In genomic region chr3:58216496-58217197, GRCh38 we compare ENCODE assay signal across 16 cellular contexts. TPM values are rescaled to one million over a fixed set of nuclear protein-coding genes. Genes with fewer than 3 reads are reported as not detected.
DNase-seq lines count a peak whose midpoint lies in the region; ATAC-seq, FAIRE-seq and TF ChIP-seq lines count a peak whose summit lies in the region.
"Had no signal": no experiment of that assay in that cellular context is flagged by ENCODE, and none has a peak within 500 bp of the region (broad histone marks: within the 10 kb centered on the region; RNA-seq: fewer than 3 reads in every experiment).

No MANE protein-coding gene starts in this region.

- CTCF ChIA-PET in GM12878 (lab: Yijun Ruan, JAX), result interaction anchor here (0.6 to 13.5 kb wide), 18 partner anchors 8 to 299 kb away, joined by 3 to 655 read pairs (median 6); partner anchors contain the start of genes ABHD6, FLNB, HTD2 and RPP14
- CTCF ChIA-PET in CD8-positive, alpha-beta memory T cell (lab: Charles Lee), result interaction anchor here (0.7 to 3.3 kb wide), 9 partner anchors 9 to 819 kb away, joined by 3 to 19 read pairs (median 7); partner anchors contain the start of gene FLNB

- H3K4me3 ChIP-seq in MM.1S (ENCODE audit: low read length) (no peak overlapping the region), GM12878 (no peak overlapping the region), keratinocyte (ENCODE audit: control insufficient read depth in 2 of 3, extremely low read depth in 1 of 3, insufficient read depth in 2 of 3, low read depth in 1 of 3, low read length in 3 of 3) (no peak overlapping the region)
- no peak overlapping the region for H3K4me3 ChIP-seq in CD8-positive, alpha-beta memory T cell (ENCODE audit: low read length)
- H3K4me3 ChIP-seq: mucosa of descending colon, Peyer's patch had no signal

- H3K27ac ChIP-seq in MM.1S (ENCODE audit: low read length), result no peak overlapping the region
- no peak overlapping the region for H3K27ac ChIP-seq in GM12878 (ENCODE audit: control insufficient read depth, insufficient read depth)
- peak overlapping the region; percentile 82 for H3K27ac ChIP-seq in keratinocyte (ENCODE audit: control insufficient read depth, insufficient read depth, low read length)
- H3K27ac ChIP-seq in CD8-positive, alpha-beta memory T cell (ENCODE audit: low read depth, low read length), result no peak overlapping the region

- no peak for DNase-seq in MM.1S
- DNase-seq in GM12878 (ENCODE audit: low read depth, low spot score), result no peak
- peak; percentile 86 for DNase-seq in keratinocyte (ENCODE audit: low read depth, low spot score)
- no peak for DNase-seq in NCI-H524 (lab: John Stamatoyannopoulos, UW)
- no peak for DNase-seq in CD8-positive, alpha-beta memory T cell
- DNase-seq: NCI-H1694 had no signal

- no peaks in the 10 kb centered on the region for H3K9me2 ChIP-seq in MM.1S (replicated peaks; ENCODE audit: insufficient read depth, low read length)

- H3K9me1 ChIP-seq in keratinocyte (ENCODE audit: control insufficient read depth, extremely low read depth, insufficient read depth, low read length), result peaks cover 2% of the 10 kb centered on the region

- H3K79me2 ChIP-seq in MM.1S (ENCODE audit: low read length) (no peaks in the 10 kb centered on the region), GM12878 (ENCODE audit: control insufficient read depth, insufficient read depth, low read length) (no peaks in the 10 kb centered on the region), keratinocyte (ENCODE audit: control insufficient read depth, insufficient read depth, low read length) (no peaks in the 10 kb centered on the region)

- in situ Hi-C loops in GM12878 (cut with MboI), result loop anchor here (25.0 kb wide), 1 partner anchor 1171 kb away; no protein-coding TSS in a partner anchor

- peaks cover 55% of the 10 kb centered on the region for H3K4me1 Mint-ChIP-seq in stimulated activated memory B cell treated with anti-CD40 and anti-IgM and Interleukin-4, amounts not matched to agents 10 μg/mL and 1 μg/mL and 100 μg/mL, for 72 hours
- H3K4me1 Mint-ChIP-seq in CD8-positive, alpha-beta memory T cell, result peaks cover 6 to 14% (median 13%) of the 10 kb centered on the region in 3 donors

- no peak for TF ChIP-seq RAD21 in GM12878 (IDR thresholded peaks at IDR 0.05; ENCODE audit: insufficient read depth, low read depth, low read length)

- TF ChIP-seq POLR2A in GM12878 (IDR thresholded peaks at IDR 0.05; ENCODE audit: low read depth, low read length), result no peak

- H3K27me3 Mint-ChIP-seq in stimulated activated memory B cell treated with anti-CD40 and anti-IgM and Interleukin-4, amounts not matched to agents 10 μg/mL and 1 μg/mL and 100 μg/mL, for 72 hours, result no peaks in the 10 kb centered on the region
- peaks cover 3 to 6% of the 10 kb centered on the region in 2 donors for H3K27me3 Mint-ChIP-seq in CD8-positive, alpha-beta memory T cell

- SMC1A ChIA-PET in GM12878 (lab: Charles Lee; ENCODE audit: uncharacterized antibody, unreplicated experiment), result interaction anchor here (0.6 to 14.2 kb wide), 26 partner anchors 8 to 609 kb away, joined by 3 to 510 read pairs (median 4); partner anchors contain the start of genes ABHD6, FLNB, HTD2 and RPP14

- H3K9me3 ChIP-seq in MM.1S (replicated peaks; ENCODE audit: insufficient read depth, low read length) (no peaks in the 10 kb centered on the region), GM12878 (replicated peaks; ENCODE audit: control insufficient read depth, insufficient read depth, low read length) (no peaks in the 10 kb centered on the region; the same call in none of the 3 replicates), keratinocyte (ENCODE audit: control insufficient read depth, low read depth, low read length) (no peaks in the 10 kb centered on the region)
- no peaks in the 10 kb centered on the region for H3K9me3 ChIP-seq in CD8-positive, alpha-beta memory T cell (ENCODE audit: low read length)
- H3K9me3 ChIP-seq: Caco-2, mucosa of descending colon, Peyer's patch had no signal

- TF ChIP-seq CTCF in MM.1S (IDR thresholded peaks at IDR 0.05; ENCODE audit: low read length) (no peak), GM12878 (IDR thresholded peaks at IDR 0.05 in 2 of 3, conservative IDR thresholded peaks at IDR 0.05 in 1 of 3; ENCODE audit: control insufficient read depth in 2 of 3, extremely low read depth in 1 of 3, insufficient read depth in 1 of 3, low read depth in 3 of 3, low read length in 3 of 3) (no peak), keratinocyte (optimal IDR thresholded peaks at IDR 0.05 in 1 of 3, IDR thresholded peaks at IDR 0.05 in 1 of 3, conservative IDR thresholded peaks at IDR 0.05 in 1 of 3; ENCODE audit: extremely low read depth in 1 of 3, insufficient read depth in 2 of 3, low read length in 3 of 3) (no peak)

- 82% methylated on average over 10 of the region's 10 CpGs for WGBS in GM12878 (ENCODE audit: insufficient coverage, insufficient replicate concordance, low lambda C conversion rate, missing lambda C conversion rate)

- peaks cover 13% of the 10 kb centered on the region for H3F3A ChIP-seq in MM.1S (ENCODE audit: insufficient read depth, low read length)

- H4K20me1 ChIP-seq in MM.1S (ENCODE audit: insufficient read depth, low read length), result no peaks in the 10 kb centered on the region
- no peaks in the 10 kb centered on the region for H4K20me1 ChIP-seq in GM12878 (ENCODE audit: control insufficient read depth, insufficient read depth)
- H4K20me1 ChIP-seq in keratinocyte (ENCODE audit: control insufficient read depth, extremely low read depth, insufficient read depth, low read length), result no peaks in the 10 kb centered on the region

- H3K4me3 Mint-ChIP-seq in stimulated activated memory B cell treated with anti-CD40 and anti-IgM and Interleukin-4, amounts not matched to agents 10 μg/mL and 1 μg/mL and 100 μg/mL, for 72 hours, result no peak overlapping the region
- H3K4me3 Mint-ChIP-seq in CD8-positive, alpha-beta memory T cell, result no peak overlapping the region
- H3K4me3 Mint-ChIP-seq: activated CD8-positive, alpha-beta T cell treated with anti-CD3 and anti-CD28 coated beads, Interleukin-2, amount 10 ng/mL, durations not matched to agents 7 days and 5 days; activated T-cell treated with anti-CD3 and anti-CD28 coated beads, Interleukin-2, amount 50 U/mL, for 24 hours; neural crest cell had no signal

- H3K36me3 ChIP-seq in MM.1S (replicated peaks; ENCODE audit: insufficient read depth, low read length) (no peaks in the 10 kb centered on the region), GM12878 (ENCODE audit: control insufficient read depth in 2 of 2, insufficient read depth in 2 of 2, low read length in 1 of 2) (no peaks in the 10 kb centered on the region), keratinocyte (ENCODE audit: control insufficient read depth in 2 of 2, extremely low read depth in 1 of 2, insufficient read depth in 2 of 2, low read length in 2 of 2) (no peaks in the 10 kb centered on the region)
- H3K36me3 ChIP-seq in CD8-positive, alpha-beta memory T cell (ENCODE audit: insufficient read depth, low read length), result no peaks in the 10 kb centered on the region
- H3K36me3 ChIP-seq: Peyer's patch had no signal

- POLR2A ChIA-PET in GM12878 (lab: Charles Lee), result interaction anchor here (0.6 to 15.5 kb wide), 12 partner anchors 8 to 1588 kb away, joined by 3 to 491 read pairs (median 4); partner anchors contain the start of gene ABHD6
- POLR2A ChIA-PET in CD8-positive, alpha-beta memory T cell (lab: Charles Lee), result interaction anchor here (0.6 kb wide), 1 partner anchor 1232 kb away, joined by 5 read pairs; no protein-coding TSS in a partner anchor

- H3K27ac Mint-ChIP-seq in stimulated activated memory B cell treated with anti-CD40 and anti-IgM and Interleukin-4, amounts not matched to agents 10 μg/mL and 1 μg/mL and 100 μg/mL, for 72 hours, result peak overlapping the region; percentile 76
- H3K27ac Mint-ChIP-seq in CD8-positive, alpha-beta memory T cell, result no peak overlapping the region
- H3K27ac Mint-ChIP-seq: activated CD8-positive, alpha-beta T cell treated with anti-CD3 and anti-CD28 coated beads, Interleukin-2, amount 10 ng/mL, durations not matched to agents 7 days and 5 days; activated T-cell treated with anti-CD3 and anti-CD28 coated beads, Interleukin-2, amount 50 U/mL, for 24 hours had no signal

- no TSS peak for BruUV-seq in GM12878 (replicated peaks; lab: Mats Ljungman, UMichigan)

- H3K36me3 Mint-ChIP-seq in stimulated activated memory B cell treated with anti-CD40 and anti-IgM and Interleukin-4, amounts not matched to agents 10 μg/mL and 1 μg/mL and 100 μg/mL, for 72 hours, result no peaks in the 10 kb centered on the region
- no peaks in the 10 kb centered on the region for H3K36me3 Mint-ChIP-seq in CD8-positive, alpha-beta memory T cell

- no peak overlapping the region for H3K9ac ChIP-seq in MM.1S (ENCODE audit: low read length)
- no peak overlapping the region for H3K9ac ChIP-seq in GM12878 (ENCODE audit: control insufficient read depth, insufficient read depth, low read length)
- H3K9ac ChIP-seq in keratinocyte (ENCODE audit: control insufficient read depth, extremely low read depth, insufficient read depth, low read length), result peak overlapping the region; percentile 56

- dilution Hi-C loops in keratinocyte (cut with MboI; ENCODE audit: extremely low pct_ligation_motif_present, low sequenced_read_pairs), result no loop called here

- H3K9me3 Mint-ChIP-seq in stimulated activated memory B cell treated with anti-CD40 and anti-IgM and Interleukin-4, amounts not matched to agents 10 μg/mL and 1 μg/mL and 100 μg/mL, for 72 hours, result no peaks in the 10 kb centered on the region
- no peaks in the 10 kb centered on the region for H3K9me3 Mint-ChIP-seq in CD8-positive, alpha-beta memory T cell
- H3K9me3 Mint-ChIP-seq: activated T-cell treated with anti-CD3 and anti-CD28 coated beads, Interleukin-2, amount 50 U/mL, for 24 hours; neural crest cell had no signal

- H3K4me2 ChIP-seq in MM.1S (ENCODE audit: low read depth, low read length) (peak overlapping the region; percentile 21; the same call in 1 of the 2 replicates), GM12878 (ENCODE audit: control insufficient read depth, insufficient read depth) (peak overlapping the region; percentile 49; the same call in 1 of the 2 replicates), keratinocyte (ENCODE audit: control insufficient read depth, extremely low read depth, insufficient read depth, low read depth, low read length) (peak overlapping the region; percentile 56)

- H2AFZ ChIP-seq in MM.1S (ENCODE audit: low read length) (no peak overlapping the region), GM12878 (ENCODE audit: control insufficient read depth, low read depth, low read length) (no peak overlapping the region), keratinocyte (ENCODE audit: control insufficient read depth, low read length) (no peak overlapping the region)

- ATAC-seq in GM12878 (no peak), GM21786 (IDR thresholded peaks at IDR 0.05; ENCODE audit: unreplicated experiment) (no peak), GM18870 (IDR thresholded peaks at IDR 0.05; ENCODE audit: unreplicated experiment) (no peak)
- ATAC-seq in stimulated activated memory B cell treated with anti-CD40 and anti-IgM and Interleukin-4, amounts not matched to agents 10 μg/mL and 1 μg/mL and 100 μg/mL, for 72 hours, result no peak

- RAD21 ChIA-PET in GM12878 (lab: Charles Lee; ENCODE audit: unreplicated experiment), result interaction anchor here (0.7 to 11.9 kb wide), 17 partner anchors 9 to 550 kb away, joined by 3 to 285 read pairs (median 16); partner anchors contain the start of genes ABHD6, HTD2 and RPP14

- TF ChIP-seq EP300 in GM12878 (IDR thresholded peaks at IDR 0.05; ENCODE audit: borderline replicate concordance in 1 of 2, control insufficient read depth in 1 of 2, low read depth in 2 of 2, low read length in 2 of 2), result no peak

- intact Hi-C loops in GM12878 (cut with micrococcal nuclease; ENCODE audit: unreplicated experiment), result loop anchor here (1.0 kb wide), 2 partner anchors 20 to 29 kb away; no protein-coding TSS in a partner anchor

- peaks cover 27% of the 10 kb centered on the region for H3K4me1 ChIP-seq in MM.1S (ENCODE audit: low read length)
- peaks cover 56% of the 10 kb centered on the region for H3K4me1 ChIP-seq in GM12878 (ENCODE audit: control insufficient read depth, insufficient read depth, low read length)
- H3K4me1 ChIP-seq in keratinocyte (ENCODE audit: control insufficient read depth, extremely low read depth, insufficient read depth, low read length), result peaks cover 41% of the 10 kb centered on the region
- H3K4me1 ChIP-seq in CD8-positive, alpha-beta memory T cell (ENCODE audit: insufficient read depth, low read length), result peaks cover 6% of the 10 kb centered on the region

- FAIRE-seq in GM12878 (lab: Jason Lieb, UNC) (no peak), keratinocyte (lab: Jason Lieb, UNC) (peak; percentile 75)

- no peaks in the 10 kb centered on the region for H3K27me3 ChIP-seq in MM.1S (replicated peaks; ENCODE audit: insufficient read depth, low read length)
- no peaks in the 10 kb centered on the region for H3K27me3 ChIP-seq in GM12878 (replicated peaks in 1 of 2; ENCODE audit: control insufficient read depth in 2 of 2, insufficient read depth in 2 of 2, low read length in 1 of 2)
- no peaks in the 10 kb centered on the region for H3K27me3 ChIP-seq in keratinocyte (ENCODE audit: control insufficient read depth, extremely low read depth, insufficient read depth, low read length)
- no peaks in the 10 kb centered on the region for H3K27me3 ChIP-seq in CD8-positive, alpha-beta memory T cell (ENCODE audit: insufficient read depth, low read length, poor library complexity, severe bottlenecking)
- H3K27me3 ChIP-seq: Peyer's patch had no signal

RNA-seq across cellular contexts. Expression of gene DNASE1L3, which starts 5.9 kb away (rescaled TPM):
- 288 TPM in 2 replicates for total RNA-seq in GM12878 (2013; cell fraction: nucleolus; rRNA removed)
- 3.2 and 6.0 TPM in 2 replicates for total RNA-seq in GM12878 (2014; rRNA removed)
- total RNA-seq in GM12878 (2014; rRNA removed; fragmentation: Illumina TruSeq; extraction: Trizol), result 3.6 and 5.3 TPM in 2 replicates
- 3.7 and 4.4 TPM in 2 replicates for total RNA-seq in GM12878 (2021)
- 6.2 TPM for polyA plus RNA-seq in GM12878 (2011; ENCODE audit: low read depth)
- 72.1 and 84.4 TPM in 2 replicates for polyA plus RNA-seq in GM12878 (2011; rRNA removed)
- polyA plus RNA-seq in GM12878 (2011; cell fraction: cytosol; rRNA removed), result 43.3 and 48.4 TPM in 2 replicates
- polyA plus RNA-seq in GM12878 (2011; cell fraction: nucleus; rRNA removed), result 95.4 and 157 TPM in 2 replicates
- 12.3 and 19.0 TPM in 2 replicates for polyA plus RNA-seq in GM12878 (2012)
- polyA plus RNA-seq in GM12878 (2014; fragmentation: Illumina TruSeq; extraction: Trizol), result 3.1 and 4.9 TPM in 2 replicates
- 10 to 100 TPM; 10.6 to 11.1 TPM for polyA plus RNA-seq in GM12878 (2014; fragmentation: Nextera tagmentation; extraction: Ambion mirVana)
- polyA plus RNA-seq in GM12878 (2014; rRNA removed), result 3.7 and 5.7 TPM in 2 replicates
- 1 to 10 TPM; 7.7 TPM for polyA plus RNA-seq in GM12878 (2016; fragmentation: Nextera tagmentation; extraction: Ambion mirVana)
- 93.0 and 115 TPM in 2 replicates for polyA minus RNA-seq in GM12878 (2011; rRNA and poly(A)+ RNA removed)
- polyA minus RNA-seq in GM12878 (2011; cell fraction: cytosol; rRNA and poly(A)+ RNA removed), result 16.8 and 21.7 TPM in 2 replicates
- 63.7 and 75.3 TPM in 2 replicates for polyA minus RNA-seq in GM12878 (2011; cell fraction: nucleus; rRNA and poly(A)+ RNA removed)
- polyA plus RNA-seq in keratinocyte, result 0.77 to 2.1 TPM (median 1.9 TPM) in 3 replicates
- polyA plus RNA-seq in keratinocyte (2011; ENCODE audit: low read depth), result 1.2 TPM
- 0.52 and 0.58 TPM in 2 replicates for polyA plus RNA-seq in keratinocyte (2011; cell fraction: cytosol; rRNA removed)
- polyA plus RNA-seq in keratinocyte (2011; cell fraction: nucleus; rRNA removed), result 1.4 and 1.5 TPM in 2 replicates
- 0.61 and 0.69 TPM in 2 replicates for polyA plus RNA-seq in keratinocyte (2012; ENCODE audit: low replicate concordance)
- 2.1 to 5.4 TPM in 2 of 3 replicates, not detected in the other for polyA minus RNA-seq in keratinocyte
- not detected for polyA minus RNA-seq in keratinocyte (2011; cell fraction: cytosol; rRNA and poly(A)+ RNA removed)
- 1.1 and 1.5 TPM in 2 replicates for polyA minus RNA-seq in keratinocyte (2011; cell fraction: nucleus; rRNA and poly(A)+ RNA removed)
- total RNA-seq in CD8-positive, alpha-beta memory T cell, result not detected
- polyA plus RNA-seq in CD8-positive, alpha-beta memory T cell, result not detected
- total RNA-seq: activated CD8-positive, alpha-beta T cell treated with anti-CD3 and anti-CD28 coated beads, Interleukin-2, amount 10 ng/mL, durations not matched to agents 7 days and 5 days; Daoy; neural crest cell had no signal

RNA-seq across cellular contexts. Expression of gene ABHD6, which starts 20.9 kb away (rescaled TPM):
- 50.4 and 53.6 TPM in 2 replicates for total RNA-seq in GM12878 (2013; cell fraction: nucleolus; rRNA removed)
- total RNA-seq in GM12878 (2014; rRNA removed) (2.9 and 3.3 TPM in 2 replicates), GM12878 (2014; rRNA removed; fragmentation: Illumina TruSeq; extraction: Trizol) (2.5 and 2.9 TPM in 2 replicates), GM12878 (2021) (3.6 and 3.8 TPM in 2 replicates)
- polyA plus RNA-seq in GM12878 (2011; ENCODE audit: low read depth), result 6.6 TPM
- polyA plus RNA-seq in GM12878 (2011; rRNA removed) (23.9 and 33.2 TPM in 2 replicates), GM12878 (2014; fragmentation: Illumina TruSeq; extraction: Trizol) (1.9 and 3.1 TPM in 2 replicates), GM12878 (2014; fragmentation: Nextera tagmentation; extraction: Ambion mirVana) (1 to 10 TPM; 1.4 to 1.5 TPM), GM12878 (2014; rRNA removed) (2.7 and 4.0 TPM in 2 replicates), GM12878 (2016; fragmentation: Nextera tagmentation; extraction: Ambion mirVana) (1 to 10 TPM; 5.1 to 7.0 TPM), keratinocyte (13.6 to 21.5 TPM (median 15.2 TPM) in 3 replicates)
- polyA plus RNA-seq in GM12878 (2011; cell fraction: cytosol; rRNA removed), result 34.3 and 46.6 TPM in 2 replicates
- polyA plus RNA-seq in GM12878 (2011; cell fraction: nucleus; rRNA removed), result 19.4 and 22.2 TPM in 2 replicates
- 5.2 and 7.6 TPM in 2 replicates for polyA plus RNA-seq in GM12878 (2012)
- polyA minus RNA-seq in GM12878 (2011; rRNA and poly(A)+ RNA removed), result 47.7 and 52.5 TPM in 2 replicates
- 9.2 and 12.8 TPM in 2 replicates for polyA minus RNA-seq in GM12878 (2011; cell fraction: cytosol; rRNA and poly(A)+ RNA removed)
- 19.8 and 21.2 TPM in 2 replicates for polyA minus RNA-seq in GM12878 (2011; cell fraction: nucleus; rRNA and poly(A)+ RNA removed)
- polyA plus RNA-seq in keratinocyte (2011; ENCODE audit: low read depth), result 14.6 TPM
- polyA plus RNA-seq in keratinocyte (2011; cell fraction: cytosol; rRNA removed), result 12.4 and 15.5 TPM in 2 replicates
- polyA plus RNA-seq in keratinocyte (2011; cell fraction: nucleus; rRNA removed), result 20.1 and 24.9 TPM in 2 replicates
- polyA plus RNA-seq in keratinocyte (2012; ENCODE audit: low replicate concordance), result 9.0 and 15.8 TPM in 2 replicates
- polyA minus RNA-seq in keratinocyte, result 24.6 to 29.0 TPM (median 27.1 TPM) in 3 replicates
- polyA minus RNA-seq in keratinocyte (2011; cell fraction: cytosol; rRNA and poly(A)+ RNA removed), result 18.6 TPM
- 14.1 and 21.5 TPM in 2 replicates for polyA minus RNA-seq in keratinocyte (2011; cell fraction: nucleus; rRNA and poly(A)+ RNA removed)
- total RNA-seq in CD8-positive, alpha-beta memory T cell, result 1 to 10 TPM; 6.6 to 7.1 TPM
- 10.6 TPM for polyA plus RNA-seq in CD8-positive, alpha-beta memory T cell
